17 cellular contexts compared by ENCODE assay signal in the genomic region with DNA sequence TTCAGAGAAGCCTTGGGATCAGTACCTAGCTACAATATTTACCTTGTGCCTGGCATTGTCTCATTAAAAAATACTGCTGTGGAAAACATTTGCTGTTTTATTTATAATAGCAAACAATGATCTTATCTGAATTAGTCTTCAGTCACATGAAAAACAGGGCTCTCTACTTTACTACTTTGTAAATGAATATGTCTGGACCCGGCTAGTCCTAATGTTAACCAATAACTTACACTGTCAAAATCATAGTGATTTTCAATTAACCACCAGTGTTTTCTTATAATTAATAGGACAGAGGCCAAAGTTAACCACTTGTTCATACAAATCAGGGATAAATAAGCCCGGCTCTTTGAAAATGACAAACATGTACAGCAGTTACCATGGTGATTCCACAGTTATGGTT.
"Had no signal": no experiment of that assay in that cellular context is flagged by ENCODE, and none has a peak within 500 bp of the region (broad histone marks: within the 10 kb centered on the region; RNA-seq: fewer than 3 reads in every experiment).

No MANE protein-coding gene starts in this region.

- DNase-seq: activated CD8-positive, alpha-beta memory T cell treated with anti-CD3 and anti-CD28 coated beads for 24 hours; activated CD8-positive, alpha-beta memory T cell treated with anti-CD3 and anti-CD28 coated beads, Interleukin-2, amount 50 U/mL, for 4 hours; activated T-cell treated with anti-CD3 and anti-CD28 coated beads, Interleukin-2, amount 50 U/mL, for 24 hours; dorsolateral prefrontal cortex; effector memory CD8-positive, alpha-beta T cell; hippocampal formation; left ventricle myocardium superior; mammary epithelial cell; natural killer cell; spleen; stimulated activated CD4-positive, alpha-beta T cell treated with anti-CD3 and anti-CD28 coated beads, Interleukin-4, amount 100 ng/mL, for 24 hours; stimulated activated naive CD4-positive, alpha-beta T cell treated with Interleukin-2 at 50 U/mL for 16 hours; upper lobe of left lung had no signal

- H3K27ac ChIP-seq: ascending aorta, dorsolateral prefrontal cortex, prostate gland, right atrium auricular region, spleen, thoracic aorta, upper lobe of left lung had no signal
